In the genomic region with DNA sequence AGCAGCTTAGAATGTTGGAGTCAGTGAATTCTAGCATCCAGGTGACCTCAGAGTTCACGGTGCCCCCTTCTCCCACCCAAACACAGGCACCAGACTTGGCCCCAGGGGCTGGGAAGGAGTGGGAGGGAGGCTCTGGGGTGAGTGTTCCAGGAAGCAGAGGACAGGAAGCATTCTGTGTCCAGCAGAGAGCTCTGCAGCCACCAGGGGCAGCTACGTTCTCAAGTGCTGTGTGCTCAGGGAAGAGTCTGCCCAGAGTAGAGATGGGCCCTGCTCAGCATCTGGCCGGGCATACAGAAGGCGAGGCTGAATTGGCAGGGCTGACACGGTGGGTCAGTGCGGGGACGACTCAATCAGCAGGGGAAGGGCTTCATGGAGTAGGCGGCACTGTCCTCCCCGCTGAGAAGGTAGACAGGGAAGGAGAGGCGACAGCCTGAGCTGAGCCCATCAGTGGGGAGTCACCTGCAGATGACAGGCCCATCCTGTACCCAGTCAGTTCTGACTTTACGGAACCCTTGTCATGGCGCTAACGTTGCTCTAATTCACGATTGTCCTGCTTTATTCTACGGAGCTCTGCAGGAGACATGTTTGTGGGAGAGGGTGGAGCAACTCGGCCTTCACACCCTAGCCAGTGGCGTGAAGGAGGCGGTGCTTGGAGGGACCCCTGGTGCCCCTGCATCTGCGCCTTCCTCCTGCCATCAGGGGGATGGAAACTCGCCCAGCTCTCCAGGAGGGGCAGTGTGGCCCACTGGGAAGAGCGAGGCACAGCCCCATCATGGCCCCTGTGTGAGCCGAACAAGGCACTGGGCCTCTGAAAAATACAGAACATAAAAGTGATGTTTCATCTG, we compare ENCODE assay signal across 1 cellular context.
TF ChIP-seq lines count a peak whose summit lies in the region.

No MANE protein-coding gene starts in this region.

TF ChIP-seq in K562, 482 proteins besides CTCF, POLR2A, EP300 and RAD21 (continued from another document):
- TF ChIP-seq, protein P1, sequence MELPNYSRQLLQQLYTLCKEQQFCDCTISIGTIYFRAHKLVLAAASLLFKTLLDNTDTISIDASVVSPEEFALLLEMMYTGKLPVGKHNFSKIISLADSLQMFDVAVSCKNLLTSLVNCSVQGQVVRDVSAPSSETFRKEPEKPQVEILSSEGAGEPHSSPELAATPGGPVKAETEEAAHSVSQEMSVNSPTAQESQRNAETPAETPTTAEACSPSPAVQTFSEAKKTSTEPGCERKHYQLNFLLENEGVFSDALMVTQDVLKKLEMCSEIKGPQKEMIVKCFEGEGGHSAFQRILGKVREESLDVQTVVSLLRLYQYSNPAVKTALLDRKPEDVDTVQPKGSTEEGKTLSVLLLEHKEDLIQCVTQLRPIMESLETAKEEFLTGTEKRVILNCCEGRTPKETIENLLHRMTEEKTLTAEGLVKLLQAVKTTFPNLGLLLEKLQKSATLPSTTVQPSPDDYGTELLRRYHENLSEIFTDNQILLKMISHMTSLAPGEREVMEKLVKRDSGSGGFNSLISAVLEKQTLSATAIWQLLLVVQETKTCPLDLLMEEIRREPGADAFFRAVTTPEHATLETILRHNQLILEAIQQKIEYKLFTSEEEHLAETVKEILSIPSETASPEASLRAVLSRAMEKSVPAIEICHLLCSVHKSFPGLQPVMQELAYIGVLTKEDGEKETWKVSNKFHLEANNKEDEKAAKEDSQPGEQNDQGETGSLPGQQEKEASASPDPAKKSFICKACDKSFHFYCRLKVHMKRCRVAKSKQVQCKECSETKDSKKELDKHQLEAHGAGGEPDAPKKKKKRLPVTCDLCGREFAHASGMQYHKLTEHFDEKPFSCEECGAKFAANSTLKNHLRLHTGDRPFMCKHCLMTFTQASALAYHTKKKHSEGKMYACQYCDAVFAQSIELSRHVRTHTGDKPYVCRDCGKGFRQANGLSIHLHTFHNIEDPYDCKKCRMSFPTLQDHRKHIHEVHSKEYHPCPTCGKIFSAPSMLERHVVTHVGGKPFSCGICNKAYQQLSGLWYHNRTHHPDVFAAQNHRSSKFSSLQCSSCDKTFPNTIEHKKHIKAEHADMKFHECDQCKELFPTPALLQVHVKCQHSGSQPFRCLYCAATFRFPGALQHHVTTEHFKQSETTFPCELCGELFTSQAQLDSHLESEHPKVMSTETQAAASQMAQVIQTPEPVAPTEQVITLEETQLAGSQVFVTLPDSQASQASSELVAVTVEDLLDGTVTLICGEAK (IDR thresholded peaks at IDR 0.05) = 0 out of 2 replicates have a peak, but pooled peaks have one; percentile 20
- TF ChIP-seq, protein P1 (CRISPR knock-in tag; IDR thresholded peaks at IDR 0.05) = no peak
- TF ChIP-seq L3MBTL2 (IDR thresholded peaks at IDR 0.05) (0 out of 2 replicates have a peak, but pooled peaks have one; percentile 19), RCOR1 (IDR thresholded peaks at IDR 0.05; ENCODE audit: borderline replicate concordance in 1 of 2, low read depth in 2 of 2, low read length in 2 of 2) (0 out of 4 replicates have a peak, but pooled peaks of 1 of the 2 experiments have one; percentile 17), CREM (IDR thresholded peaks at IDR 0.05; ENCODE audit: low read depth) (0 out of 2 replicates have a peak, but pooled peaks have one; percentile 22), NR2C2 (CRISPR knock-in tag; IDR thresholded peaks at IDR 0.05) (no peak), NR2C2 (tag; IDR thresholded peaks at IDR 0.05) (no peak), ELF1 (tag; IDR thresholded peaks at IDR 0.05) (peak; percentile 62), RBFOX2 (IDR thresholded peaks at IDR 0.05; ENCODE audit: low read depth, low read length) (0 out of 2 replicates have a peak, but pooled peaks have one; percentile 23), MAX (CRISPR knock-in tag; IDR thresholded peaks at IDR 0.05) (peak; percentile 13; the same call in 1 of the 2 replicates), ZNF589 (CRISPR knock-in tag; IDR thresholded peaks at IDR 0.05; ENCODE audit: low read depth) (no peak), POLR2G (IDR thresholded peaks at IDR 0.05; ENCODE audit: low read depth, low read length) (0 out of 2 replicates have a peak, but pooled peaks have one; percentile 19), NRF1 (conservative IDR thresholded peaks at IDR 0.05 in 1 of 2, IDR thresholded peaks at IDR 0.05 in 1 of 2) (peak; percentile 17 to 32; a peak in 1 of 4 replicates), ZNF707 (CRISPR knock-in tag; conservative IDR thresholded peaks at IDR 0.05) (no peak), ETV1 (tag; conservative IDR thresholded peaks at IDR 0.05; ENCODE audit: low read depth) (peak; percentile 87)
- TF ChIP-seq, protein P2, sequence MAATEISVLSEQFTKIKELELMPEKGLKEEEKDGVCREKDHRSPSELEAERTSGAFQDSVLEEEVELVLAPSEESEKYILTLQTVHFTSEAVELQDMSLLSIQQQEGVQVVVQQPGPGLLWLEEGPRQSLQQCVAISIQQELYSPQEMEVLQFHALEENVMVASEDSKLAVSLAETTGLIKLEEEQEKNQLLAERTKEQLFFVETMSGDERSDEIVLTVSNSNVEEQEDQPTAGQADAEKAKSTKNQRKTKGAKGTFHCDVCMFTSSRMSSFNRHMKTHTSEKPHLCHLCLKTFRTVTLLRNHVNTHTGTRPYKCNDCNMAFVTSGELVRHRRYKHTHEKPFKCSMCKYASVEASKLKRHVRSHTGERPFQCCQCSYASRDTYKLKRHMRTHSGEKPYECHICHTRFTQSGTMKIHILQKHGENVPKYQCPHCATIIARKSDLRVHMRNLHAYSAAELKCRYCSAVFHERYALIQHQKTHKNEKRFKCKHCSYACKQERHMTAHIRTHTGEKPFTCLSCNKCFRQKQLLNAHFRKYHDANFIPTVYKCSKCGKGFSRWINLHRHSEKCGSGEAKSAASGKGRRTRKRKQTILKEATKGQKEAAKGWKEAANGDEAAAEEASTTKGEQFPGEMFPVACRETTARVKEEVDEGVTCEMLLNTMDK (IDR thresholded peaks at IDR 0.05; ENCODE audit: borderline replicate concordance, insufficient read depth, low read depth, low read length, poor library complexity, severe bottlenecking) = peak; percentile 20
- TF ChIP-seq, protein P3, sequence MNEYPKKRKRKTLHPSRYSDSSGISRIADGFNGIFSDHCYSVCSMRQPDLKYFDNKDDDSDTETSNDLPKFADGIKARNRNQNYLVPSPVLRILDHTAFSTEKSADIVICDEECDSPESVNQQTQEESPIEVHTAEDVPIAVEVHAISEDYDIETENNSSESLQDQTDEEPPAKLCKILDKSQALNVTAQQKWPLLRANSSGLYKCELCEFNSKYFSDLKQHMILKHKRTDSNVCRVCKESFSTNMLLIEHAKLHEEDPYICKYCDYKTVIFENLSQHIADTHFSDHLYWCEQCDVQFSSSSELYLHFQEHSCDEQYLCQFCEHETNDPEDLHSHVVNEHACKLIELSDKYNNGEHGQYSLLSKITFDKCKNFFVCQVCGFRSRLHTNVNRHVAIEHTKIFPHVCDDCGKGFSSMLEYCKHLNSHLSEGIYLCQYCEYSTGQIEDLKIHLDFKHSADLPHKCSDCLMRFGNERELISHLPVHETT (CRISPR knock-in tag; conservative IDR thresholded peaks at IDR 0.05 in 1 of 2, IDR thresholded peaks at IDR 0.05 in 1 of 2) = no peak
